Comparison of ENCODE assay signal across 8 cellular contexts in genomic region chr1:214261206-214262123, GRCh38. TPM values are rescaled to one million over a fixed set of nuclear protein-coding genes. Genes with fewer than 3 reads are reported as not detected.
DNase-seq lines count a peak whose midpoint lies in the region; ATAC-seq, FAIRE-seq and TF ChIP-seq lines count a peak whose summit lies in the region.

No MANE protein-coding gene starts in this region.

- no peaks in the 10 kb centered on the region for H3K36me3 Mint-ChIP-seq in astrocyte (ENCODE audit: low read depth, unreplicated experiment)

- H3K27me3 ChIP-seq in astrocyte (ENCODE audit: insufficient read depth, low read length) (peaks cover 2% of the 10 kb centered on the region), skeletal muscle tissue (ENCODE audit: control insufficient read depth in 3 of 3, insufficient read depth in 3 of 3, low read length in 3 of 3) (peaks cover 3 to 7% (median 6%) of the 10 kb centered on the region in 3 donors)

- H3K27me3 Mint-ChIP-seq in astrocyte (ENCODE audit: low read depth, unreplicated experiment) = peaks cover 8% of the 10 kb centered on the region

- DNase-seq in SIG-M5 treated with dmso at 0.1 percent for 504 hours (lab: John Stamatoyannopoulos, UW; ENCODE audit: unreplicated experiment) (peak; percentile 71), SIG-M5 (lab: John Stamatoyannopoulos, UW) (no peak), NCI-H1694 treated with DMSO at 0.1 percent for 48 hours (lab: John Stamatoyannopoulos, UW) (peak; percentile 95), T-helper 22 cell (ENCODE audit: low read depth) (peak; percentile 47), astrocyte (ENCODE audit: low read depth) (peak; percentile 47), hippocampal formation (lab: John Stamatoyannopoulos, UW) (peak; percentile 67 to 73)

- no peaks in the 10 kb centered on the region for H3K36me3 ChIP-seq in astrocyte (ENCODE audit: insufficient read depth, low read length)
- H3K36me3 ChIP-seq in skeletal muscle tissue (ENCODE audit: control insufficient read depth in 3 of 3, insufficient read depth in 3 of 3, low read length in 3 of 3) = no peaks in the 10 kb centered on the region

- no peak overlapping the region for H3K27ac Mint-ChIP-seq in astrocyte (ENCODE audit: unreplicated experiment)

- peak overlapping the region; percentile 53 for H2AFZ ChIP-seq in astrocyte (ENCODE audit: low read depth, low read length)

- no peaks in the 10 kb centered on the region for H3K79me2 ChIP-seq in astrocyte (ENCODE audit: insufficient read depth, low read length)

- no peaks in the 10 kb centered on the region for H4K20me1 ChIP-seq in astrocyte (ENCODE audit: insufficient read depth, low read length)

- FAIRE-seq in astrocyte (lab: Jason Lieb, UNC) = peak; percentile 26

- peaks cover 12% of the 10 kb centered on the region for H3K4me1 Mint-ChIP-seq in astrocyte (ENCODE audit: low read depth, unreplicated experiment)

- no peaks in the 10 kb centered on the region for H3K9me3 Mint-ChIP-seq in astrocyte (ENCODE audit: unreplicated experiment)

- TF ChIP-seq CTCF in astrocyte (IDR thresholded peaks at IDR 0.05; ENCODE audit: insufficient read depth, low read depth, low read length) = peak; percentile 91

- no peak overlapping the region for H3K9ac ChIP-seq in astrocyte (ENCODE audit: low read length)
- peak overlapping the region; percentile 25 to 66 (median 58) for H3K9ac ChIP-seq in skeletal muscle tissue (ENCODE audit: low read depth in 1 of 3, low read length in 3 of 3)

- H3K4me1 ChIP-seq in astrocyte (ENCODE audit: insufficient read depth, low read length) = peaks cover 12% of the 10 kb centered on the region
- peaks cover 8 to 12% (median 8%) of the 10 kb centered on the region in 3 donors for H3K4me1 ChIP-seq in skeletal muscle tissue (ENCODE audit: control insufficient read depth in 3 of 3, insufficient read depth in 3 of 3, low read length in 3 of 3)

- no peak overlapping the region for H3K4me3 Mint-ChIP-seq in astrocyte (ENCODE audit: unreplicated experiment)

- peak overlapping the region; percentile 72 for H3K4me2 ChIP-seq in astrocyte (ENCODE audit: low read length)

- H3K9me3 ChIP-seq in astrocyte (ENCODE audit: insufficient read depth, low read depth, low read length) (no peaks in the 10 kb centered on the region), skeletal muscle tissue (ENCODE audit: control insufficient read depth in 3 of 3, low read length in 3 of 3) (no peaks in the 10 kb centered on the region)

- H3K4me3 ChIP-seq in astrocyte (ENCODE audit: insufficient read depth, low read depth, low read length) = no peak overlapping the region
- H3K4me3 ChIP-seq in skeletal muscle tissue (ENCODE audit: low read length in 3 of 3) = peak overlapping the region; percentile 42 to 64 (median 58)

- peak; percentile 90 for ATAC-seq in HG02938 (IDR thresholded peaks at IDR 0.05; ENCODE audit: unreplicated experiment)

- H3K27ac ChIP-seq in astrocyte (ENCODE audit: low read depth, low read length) (no peak overlapping the region), skeletal muscle tissue (ENCODE audit: low read depth, low read length) (peak overlapping the region; percentile 82)

RNA-seq across cellular contexts. Expression of gene SMYD2, which starts 19.5 kb away (rescaled TPM):
- total RNA-seq in astrocyte (33.7 and 38.6 TPM in 2 replicates), skeletal muscle tissue (63.2 TPM)
